Comparison of ENCODE assay signal across 8 cellular contexts in the genomic region with DNA sequence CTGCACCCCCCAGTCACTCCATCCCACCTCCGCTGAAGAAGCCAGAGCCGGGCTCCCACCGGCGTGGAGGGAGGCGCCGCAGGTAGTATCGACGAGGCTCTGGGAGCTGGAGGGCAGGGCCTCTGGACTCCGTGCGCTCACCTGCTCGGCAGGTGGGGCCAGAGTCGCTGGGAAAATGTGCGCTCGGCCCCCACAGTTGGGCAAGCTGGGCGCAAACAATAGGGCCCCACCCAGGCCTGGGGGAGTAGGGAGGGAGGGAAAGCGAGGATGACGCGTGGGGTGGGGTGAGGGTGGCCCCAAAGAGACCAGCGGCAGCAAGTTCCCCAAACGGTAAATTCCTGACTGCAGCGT. TPM values are rescaled to one million over a fixed set of nuclear protein-coding genes. Genes with fewer than 3 reads are reported as not detected.
DNase-seq lines count a peak whose midpoint lies in the region; ATAC-seq and TF ChIP-seq lines count a peak whose summit lies in the region.

No MANE protein-coding gene starts in this region.

- POLR2A ChIA-PET in CD8-positive, alpha-beta T cell (lab: Charles Lee): interaction anchor here (1.2 kb wide), 1 partner anchor 132 kb away, joined by 4 read pairs; a partner anchor contains a TSS

- H3K27ac Mint-ChIP-seq in CD8-positive, alpha-beta T cell: no peak overlapping the region
- peak overlapping the region; percentile 95 for H3K27ac Mint-ChIP-seq in mesothelial cell of epicardium

- H3K4me3 ChIP-seq in CD8-positive, alpha-beta T cell (ENCODE audit: low read depth, low read length): peak overlapping the region; percentile 49

- CTCF ChIA-PET in CD8-positive, alpha-beta T cell (lab: Charles Lee): interaction anchor here (2.1 to 3.7 kb wide), 2 partner anchors 16 to 26 kb away, joined by 12 to 21 read pairs; a partner anchor contains a TSS

- no peaks in the 10 kb centered on the region for H3K9me3 ChIP-seq in CD8-positive, alpha-beta T cell (ENCODE audit: low read length)

- no peaks in the 10 kb centered on the region for H3K36me3 Mint-ChIP-seq in CD8-positive, alpha-beta T cell
- peaks cover 4% of the 10 kb centered on the region for H3K36me3 Mint-ChIP-seq in mesothelial cell of epicardium

- DNase-seq in CD8-positive, alpha-beta T cell: peak in 1 of 7 experiments; percentile 23
- DNase-seq in NCI-H146 (lab: John Stamatoyannopoulos, UW) (peak; percentile 84), mesothelial cell of epicardium (ENCODE audit: low spot score in 2 of 2, unreplicated experiment in 2 of 2) (no peak), NCI-H2107 treated with DMSO at 0.1 percent for 48 hours (lab: John Stamatoyannopoulos, UW; ENCODE audit: unreplicated experiment) (no peak), NCI-H1930 (lab: John Stamatoyannopoulos, UW) (no peak)

- no peak overlapping the region for H3K27ac ChIP-seq in CD8-positive, alpha-beta T cell (ENCODE audit: low read depth, low read length)
- H3K27ac ChIP-seq in cingulate gyrus (ENCODE audit: low read depth, low read length): peak overlapping the region; percentile 81

- H3K27me3 ChIP-seq in CD8-positive, alpha-beta T cell (ENCODE audit: insufficient read depth, low read length): peaks cover 10% of the 10 kb centered on the region

- H3K4me3 Mint-ChIP-seq in CD8-positive, alpha-beta T cell: peak overlapping the region; percentile 71
- peak overlapping the region; percentile 82 for H3K4me3 Mint-ChIP-seq in mesothelial cell of epicardium

- no peaks in the 10 kb centered on the region for H3K9me3 Mint-ChIP-seq in CD8-positive, alpha-beta T cell
- H3K9me3 Mint-ChIP-seq in mesothelial cell of epicardium: no peaks in the 10 kb centered on the region

- no peak for TF ChIP-seq CTCF in CD8-positive, alpha-beta T cell (IDR thresholded peaks at IDR 0.05)
- TF ChIP-seq CTCF in mesothelial cell of epicardium (IDR thresholded peaks at IDR 0.05; ENCODE audit: unreplicated experiment): no peak

- H3K27me3 Mint-ChIP-seq in CD8-positive, alpha-beta T cell (ENCODE audit: low read depth): peaks cover 32% of the 10 kb centered on the region
- H3K27me3 Mint-ChIP-seq in mesothelial cell of epicardium (ENCODE audit: low read depth): no peaks in the 10 kb centered on the region

- ATAC-seq in CD8-positive, alpha-beta T cell: no peak
- no peak for ATAC-seq in GM21786 (IDR thresholded peaks at IDR 0.05; ENCODE audit: unreplicated experiment)
- ATAC-seq in GM21737 (IDR thresholded peaks at IDR 0.05; ENCODE audit: unreplicated experiment): no peak

- no peaks in the 10 kb centered on the region for H3K36me3 ChIP-seq in CD8-positive, alpha-beta T cell (ENCODE audit: insufficient read depth, low read length)

- peaks cover 25% of the 10 kb centered on the region for H3K4me1 ChIP-seq in CD8-positive, alpha-beta T cell (ENCODE audit: insufficient read depth, low read length)

- intact Hi-C loops in CD8-positive, alpha-beta T cell (cut with DNase I, micrococcal nuclease): no loop called here

- H3K4me1 Mint-ChIP-seq in CD8-positive, alpha-beta T cell (ENCODE audit: low read depth): peaks cover 36% of the 10 kb centered on the region
- peaks cover 38% of the 10 kb centered on the region for H3K4me1 Mint-ChIP-seq in mesothelial cell of epicardium

RNA-seq across cellular contexts. Expression of a gene that starts 0.7 kb away (rescaled TPM):
- 1 to 10 TPM; 1.0 to 1.8 TPM for total RNA-seq in CD8-positive, alpha-beta T cell
- 202 to 207 TPM (median 205 TPM) in 3 replicates for total RNA-seq in mesothelial cell of epicardium

RNA-seq across cellular contexts. Expression of a gene that starts 25.9 kb away (rescaled TPM):
- total RNA-seq in CD8-positive, alpha-beta T cell: 1 to 10 TPM in 1 of 2 experiments, under 1 TPM in 1; 0.89 to 1.0 TPM
- total RNA-seq in mesothelial cell of epicardium: 61.0 to 62.0 TPM (median 62.0 TPM) in 3 replicates

RNA-seq across cellular contexts. Expression of a gene that starts 27.0 kb away (rescaled TPM):
- under 1 TPM in 1 of 2 experiments, not detected in 1; 0.38 TPM for total RNA-seq in CD8-positive, alpha-beta T cell
- total RNA-seq in mesothelial cell of epicardium: 369 to 401 TPM (median 371 TPM) in 3 replicates

RNA-seq across cellular contexts. Expression of a gene that starts 50.2 kb away (rescaled TPM):
- total RNA-seq in CD8-positive, alpha-beta T cell: 10 to 100 TPM; 26.5 to 27.0 TPM
- 68.5 to 75.5 TPM (median 69.6 TPM) in 3 replicates for total RNA-seq in mesothelial cell of epicardium

RNA-seq across cellular contexts. Expression of a gene that starts 51.4 kb away (rescaled TPM):
- total RNA-seq in CD8-positive, alpha-beta T cell: not detected
- 0.44 to 0.66 TPM (median 0.45 TPM) in 3 replicates for total RNA-seq in mesothelial cell of epicardium

Comparison
In these comparisons a context has a peak if more than half of its experiments do, and no peak if none do; other contexts are left out.
1. RNA of a gene that starts 0.7 kb away (total RNA-seq): 202 to 207 TPM in mesothelial cell of epicardium; 1.0 to 1.8 TPM in CD8-positive, alpha-beta T cell; every median in the first group is over 10 times any median in the second.
2. RNA of a gene that starts 25.9 kb away (total RNA-seq): 61.0 to 62.0 TPM in mesothelial cell of epicardium; 0.89 to 1.0 TPM in CD8-positive, alpha-beta T cell; every median in the first group is over 10 times any median in the second.
3. RNA of a gene that starts 27.0 kb away (total RNA-seq): 369 to 401 TPM in mesothelial cell of epicardium; 0.38 TPM in CD8-positive, alpha-beta T cell; every median in the first group is over 100 times any median in the second.